Comparison of ENCODE assay signal across 25 cellular contexts in the genomic region with DNA sequence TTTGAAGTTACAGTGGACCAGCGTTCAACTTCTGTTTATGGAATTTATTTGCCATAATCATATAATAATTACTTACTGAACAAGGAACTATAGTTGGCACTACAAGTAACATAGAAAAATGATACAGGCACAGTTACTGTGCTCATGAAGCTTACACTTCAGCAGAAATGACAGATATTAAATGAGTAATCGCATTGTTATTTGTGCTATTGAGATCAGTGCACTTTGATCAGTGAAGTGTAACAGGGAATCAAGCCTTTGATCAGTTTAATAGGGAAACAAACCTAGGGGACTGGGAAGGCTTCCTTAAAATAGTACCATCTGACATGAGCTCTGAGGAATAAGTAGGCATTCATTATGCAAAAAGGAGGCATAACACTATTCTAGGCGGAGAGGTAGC. TPM values are rescaled to one million over a fixed set of nuclear protein-coding genes. Genes with fewer than 3 reads are reported as not detected.
DNase-seq lines count a peak whose midpoint lies in the region.
"Had no signal": no experiment of that assay in that cellular context is flagged by ENCODE, and none has a peak within 500 bp of the region (broad histone marks: within the 10 kb centered on the region; RNA-seq: fewer than 3 reads in every experiment).

No MANE protein-coding gene starts in this region.

- DNase-seq in ELR (ENCODE audit: low read depth) (peak; percentile 19), SW480 (ENCODE audit: low spot score) (peak; percentile 95), glomerular visceral epithelial cell (ENCODE audit: extremely low spot score) (peak; percentile 65), renal cortical epithelial cell (ENCODE audit: low read depth) (peak; percentile 89), NCI-H446 treated with DMSO at 0.1 percent for 48 hours (lab: John Stamatoyannopoulos, UW) (no peak), SKM-1 treated with dmso at 0.1 percent for 144 hours (lab: John Stamatoyannopoulos, UW; ENCODE audit: unreplicated experiment) (no peak), cerebellum (ENCODE audit: low spot score) (no peak)
- no peak for DNase-seq in activated CD4-positive, alpha-beta T cell treated with anti-CD3 and anti-CD28 coated beads, Interleukin-2, amount 50 U/mL, for 4 hours
- DNase-seq: activated CD4-positive, alpha-beta memory T cell treated with anti-CD3 and anti-CD28 coated beads, Interleukin-2, amount 10 ng/mL, durations not matched to agents 7 days and 5 days; activated CD8-positive, alpha-beta memory T cell treated with anti-CD3 and anti-CD28 coated beads, Interleukin-2, amount 50 U/mL, for 48 hours; COR-L47; cortex of kidney; HFFc6; islet precursor cell; lower lobe of right lung; NCI-H1417 treated with DMSO at 0.1 percent for 48 hours; NCI-H2081; NCI-H226; nephron progenitor cell; right cardiac atrium; stimulated activated CD4-positive, alpha-beta T cell treated with anti-CD3 and anti-CD28 coated beads, Interleukin-4, amount 100 ng/mL, for 1 hour; T-helper 1 cell had no signal

RNA-seq across cellular contexts. Expression of a gene that starts 0.4 kb away (rescaled TPM):
- total RNA-seq in renal cortical epithelial cell (7.5 and 8.5 TPM in 2 replicates), cerebellum (0.91 TPM)
- total RNA-seq: GM23338, RPMI7951 had no signal

RNA-seq across cellular contexts. Expression of a gene that starts 16.3 kb away (rescaled TPM):
- 2.1 and 4.6 TPM in 2 replicates for total RNA-seq in renal cortical epithelial cell
- total RNA-seq in cerebellum: 0.36 TPM
- total RNA-seq: cardiac muscle cell, GM23338 had no signal

RNA-seq across cellular contexts. Expression of a gene that starts 16.8 kb away (rescaled TPM):
- total RNA-seq in renal cortical epithelial cell (19.8 and 23.0 TPM in 2 replicates), cerebellum (29.8 TPM)

RNA-seq across cellular contexts. Expression of a gene that starts 17.4 kb away (rescaled TPM):
- total RNA-seq in renal cortical epithelial cell (2.7 and 4.9 TPM in 2 replicates), cerebellum (9.3 TPM)

RNA-seq across cellular contexts. Expression of a gene that starts 41.3 kb away (rescaled TPM):
- total RNA-seq in renal cortical epithelial cell (20.8 and 51.0 TPM in 2 replicates), cerebellum (46.9 TPM)

Comparison
In these comparisons a context has a peak if more than half of its experiments do, and no peak if none do; other contexts are left out.
1. DNase-seq: peak in ELR (single experiment), SW480 (single experiment), glomerular visceral epithelial cell (single experiment) and renal cortical epithelial cell (single experiment); none in NCI-H446 treated with DMSO at 0.1 percent for 48 hours (single experiment), activated CD4-positive, alpha-beta T cell treated with anti-CD3 and anti-CD28 coated beads, Interleukin-2, amount 50 U/mL, for 4 hours (0 of 2), SKM-1 treated with dmso at 0.1 percent for 144 hours (single experiment) and cerebellum (single experiment).